16 cellular contexts compared by ENCODE assay signal in genomic region chr17:9230861-9231260, GRCh38.
"Had no signal": no experiment of that assay in that cellular context is flagged by ENCODE, and none has a peak within 500 bp of the region (broad histone marks: within the 10 kb centered on the region; RNA-seq: fewer than 3 reads in every experiment).

No MANE protein-coding gene starts in this region.

- H3K4me1 Mint-ChIP-seq: naive B cell; stimulated activated effector memory CD8-positive, alpha-beta T cell treated with anti-CD3 and anti-CD28 coated beads, Interleukin-12 subunit alpha, Interleukin-12 subunit beta, amount 100 ng/mL, for 72 hours had no signal

- H2AFZ ChIP-seq: hepatocyte had no signal

- H3K27ac Mint-ChIP-seq: naive B cell; stimulated activated effector memory CD8-positive, alpha-beta T cell treated with anti-CD3 and anti-CD28 coated beads, Interleukin-12 subunit alpha, Interleukin-12 subunit beta, amount 100 ng/mL, for 72 hours; stimulated activated naive CD8-positive, alpha-beta T cell treated with anti-CD3 and anti-CD28 coated beads, Interleukin-15, Interleukin-2, amounts not matched to agents 100 ng/mL and 50 ng/mL, for 24 hours had no signal

- H3K27me3 ChIP-seq: hepatocyte, testis, tibial nerve had no signal

- H3K27ac ChIP-seq: coronary artery, hepatocyte, testis, tibial nerve had no signal

- H3K9me3 ChIP-seq: testis had no signal

- H3K4me2 ChIP-seq: hepatocyte, smooth muscle cell had no signal

- H3K4me3 ChIP-seq: coronary artery, hepatocyte, smooth muscle cell, testis, tibial nerve had no signal

- DNase-seq: central memory CD4-positive, alpha-beta T cell; effector CD4-positive, alpha-beta T cell; head of caudate nucleus; left colon; left ventricle myocardium superior; mesendoderm; naive B cell; stimulated activated CD4-positive, alpha-beta T cell treated with anti-CD3 and anti-CD28 coated beads, Interleukin-4, amount 100 ng/mL, for 1 hour; stimulated activated CD8-positive, alpha-beta memory T cell treated with anti-CD3 and anti-CD28 coated beads, Interleukin-4, amount 100 ng/mL, for 48 hours; testis had no signal

- H3K36me3 Mint-ChIP-seq: naive B cell; stimulated activated effector memory CD8-positive, alpha-beta T cell treated with anti-CD3 and anti-CD28 coated beads, Interleukin-12 subunit alpha, Interleukin-12 subunit beta, amount 100 ng/mL, for 72 hours had no signal

- ATAC-seq: left colon; left ventricle myocardium superior; stimulated activated effector memory CD8-positive, alpha-beta T cell treated with anti-CD3 and anti-CD28 coated beads, Interleukin-12 subunit alpha, Interleukin-12 subunit beta, amount 100 ng/mL, for 72 hours had no signal

- H3K36me3 ChIP-seq: tibial nerve had no signal

- H3K9me3 Mint-ChIP-seq: naive B cell; stimulated activated effector memory CD8-positive, alpha-beta T cell treated with anti-CD3 and anti-CD28 coated beads, Interleukin-12 subunit alpha, Interleukin-12 subunit beta, amount 100 ng/mL, for 72 hours; stimulated activated naive CD8-positive, alpha-beta T cell treated with anti-CD3 and anti-CD28 coated beads, Interleukin-15, Interleukin-2, amounts not matched to agents 100 ng/mL and 50 ng/mL, for 24 hours had no signal

- H3K79me2 ChIP-seq: hepatocyte had no signal

- H3K4me1 ChIP-seq: testis had no signal

- H3K4me3 Mint-ChIP-seq: naive B cell; stimulated activated effector memory CD8-positive, alpha-beta T cell treated with anti-CD3 and anti-CD28 coated beads, Interleukin-12 subunit alpha, Interleukin-12 subunit beta, amount 100 ng/mL, for 72 hours; stimulated activated naive CD8-positive, alpha-beta T cell treated with anti-CD3 and anti-CD28 coated beads, Interleukin-15, Interleukin-2, amounts not matched to agents 100 ng/mL and 50 ng/mL, for 24 hours had no signal
